ENCODE assay signal across 8 cellular contexts in genomic region chr11:87463486-87464102, GRCh38.
DNase-seq lines count a peak whose midpoint lies in the region; ATAC-seq and TF ChIP-seq lines count a peak whose summit lies in the region.

No MANE protein-coding gene starts in this region.

- no peaks in the 10 kb centered on the region for H3K36me3 Mint-ChIP-seq in GM23338 (ENCODE audit: low read depth)
- no peaks in the 10 kb centered on the region for H3K36me3 Mint-ChIP-seq in chondrocyte (ENCODE audit: low read depth)
- H3K36me3 Mint-ChIP-seq in activated naive CD4-positive, alpha-beta T cell treated with anti-CD3 and anti-CD28 coated beads, Interleukin-2, amount 10 ng/mL, durations not matched to agents 7 days and 5 days = no peaks in the 10 kb centered on the region

- H3K27me3 Mint-ChIP-seq in GM23338 (ENCODE audit: insufficient read depth, low read depth, poor library complexity) = no peaks in the 10 kb centered on the region
- peaks cover 17% of the 10 kb centered on the region for H3K27me3 Mint-ChIP-seq in chondrocyte (ENCODE audit: low read depth)
- H3K27me3 Mint-ChIP-seq in activated naive CD4-positive, alpha-beta T cell treated with anti-CD3 and anti-CD28 coated beads, Interleukin-2, amount 10 ng/mL, durations not matched to agents 7 days and 5 days = no peaks in the 10 kb centered on the region

- no peaks in the 10 kb centered on the region for H3K36me3 ChIP-seq in GM23338 (ENCODE audit: insufficient read depth)
- no peaks in the 10 kb centered on the region for H3K36me3 ChIP-seq in heart left ventricle

- H3K4me3 ChIP-seq in GM23338 = no peak overlapping the region
- H3K4me3 ChIP-seq in heart left ventricle = no peak overlapping the region

- H3K9me3 ChIP-seq in heart left ventricle = no peaks in the 10 kb centered on the region

- 85 to 94% (median 90%) methylated on average over 4 of the region's 4 CpGs for WGBS in heart left ventricle, 4 donors

- CTCF ChIA-PET in activated naive CD4-positive, alpha-beta T cell treated with anti-CD3 and anti-CD28 coated beads, Interleukin-2, amount 10 ng/mL, durations not matched to agents 7 days and 5 days (lab: Charles Lee) = no interaction called here

- no peak overlapping the region for H3K27ac Mint-ChIP-seq in GM23338
- H3K27ac Mint-ChIP-seq in chondrocyte (ENCODE audit: unreplicated experiment) = no peak overlapping the region
- H3K27ac Mint-ChIP-seq in activated naive CD4-positive, alpha-beta T cell treated with anti-CD3 and anti-CD28 coated beads, Interleukin-2, amount 10 ng/mL, durations not matched to agents 7 days and 5 days = no peak overlapping the region

- H3K4me1 ChIP-seq in GM23338 (ENCODE audit: insufficient read depth) (no peaks in the 10 kb centered on the region), heart left ventricle (peaks cover 0 to 9% (median 0%) of the 10 kb centered on the region in 12 donors)

- intact Hi-C loops in heart left ventricle (cut with DNase I) (no loop called here), Right ventricle myocardium inferior (cut with DNase I) (loop anchor here (2.0 kb wide), 1 partner anchor 61 kb away; no protein-coding TSS in a partner anchor)

- TF ChIP-seq POLR2A in heart left ventricle (IDR thresholded peaks at IDR 0.05) = no peak

- H3K4me2 ChIP-seq in GM23338 = no peak overlapping the region

- TF ChIP-seq CTCF in GM23338 (conservative IDR thresholded peaks at IDR 0.05; ENCODE audit: low read depth in 2 of 2) (peak; percentile 72 to 92), chondrocyte (IDR thresholded peaks at IDR 0.05) (peak; percentile 68), heart left ventricle (IDR thresholded peaks at IDR 0.05) (peak in 2 of 12 donors; percentile 11 to 15)

- H3K4me3 Mint-ChIP-seq in GM23338 (no peak overlapping the region), chondrocyte (ENCODE audit: unreplicated experiment) (no peak overlapping the region)
- H3K4me3 Mint-ChIP-seq in activated naive CD4-positive, alpha-beta T cell treated with anti-CD3 and anti-CD28 coated beads, Interleukin-2, amount 10 ng/mL, durations not matched to agents 7 days and 5 days = no peak overlapping the region

- H3K4me1 Mint-ChIP-seq in GM23338 (no peaks in the 10 kb centered on the region), chondrocyte (ENCODE audit: low read depth) (no peaks in the 10 kb centered on the region)
- no peaks in the 10 kb centered on the region for H3K4me1 Mint-ChIP-seq in activated naive CD4-positive, alpha-beta T cell treated with anti-CD3 and anti-CD28 coated beads, Interleukin-2, amount 10 ng/mL, durations not matched to agents 7 days and 5 days

- no peaks in the 10 kb centered on the region for H3K9me2 ChIP-seq in GM23338 (ENCODE audit: insufficient read depth)

- H3K27ac ChIP-seq in GM23338 (ENCODE audit: low read depth) (no peak overlapping the region), heart left ventricle (no peak overlapping the region)

- no peaks in the 10 kb centered on the region for H3K79me2 ChIP-seq in GM23338 (replicated peaks; ENCODE audit: insufficient read depth)

- H3K27me3 ChIP-seq in GM23338 (ENCODE audit: insufficient read depth) = no peaks in the 10 kb centered on the region
- no peaks in the 10 kb centered on the region for H3K27me3 ChIP-seq in heart left ventricle

- peak; percentile 98 for ATAC-seq in GM23338
- ATAC-seq in heart left ventricle = no peak
- ATAC-seq in Right ventricle myocardium inferior = no peak

- H3K9me3 Mint-ChIP-seq in GM23338 (no peaks in the 10 kb centered on the region), chondrocyte (ENCODE audit: low read depth) (no peaks in the 10 kb centered on the region)
- no peaks in the 10 kb centered on the region for H3K9me3 Mint-ChIP-seq in activated naive CD4-positive, alpha-beta T cell treated with anti-CD3 and anti-CD28 coated beads, Interleukin-2, amount 10 ng/mL, durations not matched to agents 7 days and 5 days

- no peak overlapping the region for H2AFZ ChIP-seq in GM23338

- H4K20me1 ChIP-seq in GM23338 (replicated peaks; ENCODE audit: insufficient read depth) = no peaks in the 10 kb centered on the region

- peak; percentile 12 for DNase-seq in DMS114 treated with DMSO at 0.1 percent for 48 hours (lab: John Stamatoyannopoulos, UW; ENCODE audit: unreplicated experiment)
- DNase-seq in GM23338 (ENCODE audit: low spot score) = peak; percentile 82
- peak; percentile 20 for DNase-seq in NCI-H1417 treated with DMSO at 0.1 percent for 48 hours (lab: John Stamatoyannopoulos, UW)
- no peak for DNase-seq in chondrocyte (ENCODE audit: low spot score)
- no peak for DNase-seq in heart left ventricle
- no peak for DNase-seq in GOT3 (lab: John Stamatoyannopoulos, UW)
- no peak for DNase-seq in Right ventricle myocardium inferior (ENCODE audit: missing footprints)
- no peak for DNase-seq in activated naive CD4-positive, alpha-beta T cell treated with anti-CD3 and anti-CD28 coated beads, Interleukin-2, amount 10 ng/mL, durations not matched to agents 7 days and 5 days

- H3F3A ChIP-seq in GM23338 (replicated peaks; ENCODE audit: low read depth) = no peaks in the 10 kb centered on the region

TF ChIP-seq in GM23338, 12 proteins besides CTCF, POLR2A, EP300 and RAD21 (continues in another document):
- TF ChIP-seq ZNF114 (CRISPR knock-in tag; IDR thresholded peaks at IDR 0.05) (no peak), ZNF462 (CRISPR knock-in tag; IDR thresholded peaks at IDR 0.05) (peak; percentile 6; the same call in 1 of the 2 replicates)

Comparison
In these comparisons a context has a peak if more than half of its experiments do, and no peak if none do; other contexts are left out.
1. DNase-seq: peak in DMS114 treated with DMSO at 0.1 percent for 48 hours (single experiment), GM23338 (single experiment) and NCI-H1417 treated with DMSO at 0.1 percent for 48 hours (single experiment); none in chondrocyte (single experiment), heart left ventricle (0 of 5), GOT3 (single experiment), Right ventricle myocardium inferior (single experiment) and activated naive CD4-positive, alpha-beta T cell treated with anti-CD3 and anti-CD28 coated beads, Interleukin-2, amount 10 ng/mL, durations not matched to agents 7 days and 5 days (single experiment).